Comparison of ENCODE assay signal across 8 cellular contexts in the genomic region with DNA sequence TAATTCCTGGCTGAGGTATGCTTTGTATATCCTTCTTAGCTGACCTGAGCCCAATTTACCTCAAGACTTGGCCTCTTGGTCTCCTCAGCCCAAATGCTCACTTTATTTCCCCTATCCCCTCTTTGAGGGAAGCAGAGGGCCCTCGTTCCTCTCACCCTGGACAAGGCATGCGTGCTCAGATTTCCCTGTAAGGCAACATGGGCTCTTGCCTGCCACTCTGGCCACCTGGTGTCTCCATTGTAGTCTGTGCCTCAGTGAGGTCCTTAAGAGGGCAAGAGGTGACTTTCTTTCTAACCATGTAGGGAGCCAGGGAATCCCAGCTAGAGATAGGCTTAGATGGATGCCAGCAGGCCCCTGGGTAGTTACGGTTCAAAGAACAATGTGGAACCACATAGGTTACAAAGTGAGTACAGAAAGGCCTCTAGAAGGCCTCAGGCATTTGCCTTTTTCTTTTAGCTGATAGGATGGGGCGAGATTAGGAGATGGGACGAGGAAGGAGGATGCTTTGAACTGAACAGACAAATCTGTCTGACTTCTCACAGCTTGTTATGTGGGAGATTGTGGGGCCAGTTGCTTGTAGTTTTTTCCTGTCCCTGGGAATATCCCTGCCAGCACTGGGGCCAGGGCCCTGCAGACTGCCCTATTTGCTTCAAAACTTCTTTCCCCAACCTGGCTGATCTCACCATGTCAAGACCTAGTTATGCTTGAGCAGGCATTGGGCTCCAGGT. TPM values are rescaled to one million over a fixed set of nuclear protein-coding genes. Genes with fewer than 3 reads are reported as not detected.
DNase-seq lines count a peak whose midpoint lies in the region; ATAC-seq and TF ChIP-seq lines count a peak whose summit lies in the region.

No MANE protein-coding gene starts in this region.

- H3K36me3 Mint-ChIP-seq in T-helper 1 cell treated with Interleukin-12 subunit alpha and Interleukin-12 subunit beta and Interleukin-4 antibody, amounts not matched to agents 30 μg/mL and 1 μg/mL, for 36 hours (ENCODE audit: low read depth) = no peaks in the 10 kb centered on the region
- H3K36me3 Mint-ChIP-seq in activated naive CD4-positive, alpha-beta T cell treated with anti-CD3 and anti-CD28 coated beads, Interleukin-2, amount 50 U/mL, for 72 hours = peaks cover 8 to 12% of the 10 kb centered on the region in 2 donors

- H3K9me3 Mint-ChIP-seq in T-helper 1 cell treated with Interleukin-12 subunit alpha and Interleukin-12 subunit beta and Interleukin-4 antibody, amounts not matched to agents 30 μg/mL and 1 μg/mL, for 36 hours = no peaks in the 10 kb centered on the region
- H3K9me3 Mint-ChIP-seq in activated naive CD4-positive, alpha-beta T cell treated with anti-CD3 and anti-CD28 coated beads, Interleukin-2, amount 50 U/mL, for 72 hours = no peaks in the 10 kb centered on the region

- peaks cover 24% of the 10 kb centered on the region for H3K4me1 ChIP-seq in testis

- no peaks in the 10 kb centered on the region for H3K9me3 ChIP-seq in testis

- H3K27me3 Mint-ChIP-seq in T-helper 1 cell treated with Interleukin-12 subunit alpha and Interleukin-12 subunit beta and Interleukin-4 antibody, amounts not matched to agents 30 μg/mL and 1 μg/mL, for 36 hours (ENCODE audit: low read depth) = no peaks in the 10 kb centered on the region

- no peak for TF ChIP-seq POLR2A in testis (IDR thresholded peaks at IDR 0.05)
- no peak for TF ChIP-seq POLR2A in erythroblast (IDR thresholded peaks at IDR 0.05; ENCODE audit: low read length)

- TF ChIP-seq CTCF in kidney epithelial cell (IDR thresholded peaks at IDR 0.05; ENCODE audit: insufficient read depth, low read length, poor library complexity, severe bottlenecking) (no peak), testis (IDR thresholded peaks at IDR 0.05) (no peak)

- H3K4me1 Mint-ChIP-seq in T-helper 1 cell treated with Interleukin-12 subunit alpha and Interleukin-12 subunit beta and Interleukin-4 antibody, amounts not matched to agents 30 μg/mL and 1 μg/mL, for 36 hours (ENCODE audit: low read depth) = peaks cover 17% of the 10 kb centered on the region

- no peak for DNase-seq in T-helper 1 cell
- peak in 1 of 2 donors; percentile 11 for DNase-seq in activated naive CD4-positive, alpha-beta T cell treated with anti-CD3 and anti-CD28 coated beads, Interleukin-2, amount 50 U/mL, for 72 hours (ENCODE audit: low spot score in 2 of 2)
- no peak for DNase-seq in kidney epithelial cell (ENCODE audit: low read depth)
- DNase-seq in testis = no peak
- DNase-seq in NCI-H187 (lab: John Stamatoyannopoulos, UW) = no peak
- no peak for DNase-seq in middle frontal gyrus (ENCODE audit: extremely low spot score, low spot score)
- DNase-seq in erythroblast (lab: John Stamatoyannopoulos, UW) = no peak

- H3K27ac ChIP-seq in testis = peak overlapping the region; percentile 92

- H3K27me3 ChIP-seq in kidney epithelial cell (ENCODE audit: control insufficient read depth, insufficient read depth, low read length) = no peaks in the 10 kb centered on the region
- no peaks in the 10 kb centered on the region for H3K27me3 ChIP-seq in testis

- H3K4me3 ChIP-seq in kidney epithelial cell (ENCODE audit: low read depth, low read length) = peak overlapping the region; percentile 82
- peak overlapping the region; percentile 74 to 96 for H3K4me3 ChIP-seq in testis

- peak overlapping the region; percentile 93 for H3K4me3 Mint-ChIP-seq in T-helper 1 cell treated with Interleukin-12 subunit alpha and Interleukin-12 subunit beta and Interleukin-4 antibody, amounts not matched to agents 30 μg/mL and 1 μg/mL, for 36 hours

- ATAC-seq in activated naive CD4-positive, alpha-beta T cell treated with anti-CD3 and anti-CD28 coated beads, Interleukin-2, amount 50 U/mL, for 72 hours = no peak

- WGBS in testis, 2 donors = 27 to 42% methylated on average over 5 of the region's 5 CpGs

- intact Hi-C loops in testis (cut with DNase I; ENCODE audit: low total_unique reads) = no loop called here

- H3K36me3 ChIP-seq in kidney epithelial cell (ENCODE audit: control insufficient read depth, insufficient read depth, low read length) (no peaks in the 10 kb centered on the region), testis (ENCODE audit: low read depth, missing control alignments) (no peaks in the 10 kb centered on the region)

- H3K27ac Mint-ChIP-seq in T-helper 1 cell treated with Interleukin-12 subunit alpha and Interleukin-12 subunit beta and Interleukin-4 antibody, amounts not matched to agents 30 μg/mL and 1 μg/mL, for 36 hours = peak overlapping the region; percentile 89
- peak overlapping the region; percentile 93 to 97 for H3K27ac Mint-ChIP-seq in activated naive CD4-positive, alpha-beta T cell treated with anti-CD3 and anti-CD28 coated beads, Interleukin-2, amount 50 U/mL, for 72 hours

RNA-seq across cellular contexts. Expression of gene INTS14, which starts 1.1 kb away (rescaled TPM):
- total RNA-seq in activated naive CD4-positive, alpha-beta T cell treated with anti-CD3 and anti-CD28 coated beads, Interleukin-2, amount 50 U/mL, for 72 hours = 10 to 100 TPM; 48.5 to 55.4 TPM
- total RNA-seq in kidney epithelial cell (36.5 and 49.3 TPM in 2 replicates), testis (10 to 100 TPM; 65.7 to 71.0 TPM)
- 41.7 TPM for polyA plus RNA-seq in testis (ENCODE audit: insufficient read depth, low read depth, low replicate concordance)

RNA-seq across cellular contexts. Expression of gene SLC24A1, which starts 9.7 kb away (rescaled TPM):
- 10 to 100 TPM in 1 of 2 donors, 1 to 10 TPM in 1; 6.4 to 11.0 TPM for total RNA-seq in activated naive CD4-positive, alpha-beta T cell treated with anti-CD3 and anti-CD28 coated beads, Interleukin-2, amount 50 U/mL, for 72 hours
- total RNA-seq in kidney epithelial cell (11.3 and 17.8 TPM in 2 replicates), testis (10 to 100 TPM; 16.9 to 24.3 TPM)
- 13.4 TPM for polyA plus RNA-seq in testis (ENCODE audit: insufficient read depth, low read depth, low replicate concordance)
